24 cellular contexts compared by ENCODE assay signal in genomic region chr10:119480667-119481066, GRCh38.
DNase-seq lines count a peak whose midpoint lies in the region; ATAC-seq and TF ChIP-seq lines count a peak whose summit lies in the region.
"Had no signal": no experiment of that assay in that cellular context is flagged by ENCODE, and none has a peak within 500 bp of the region (broad histone marks: within the 10 kb centered on the region; RNA-seq: fewer than 3 reads in every experiment).

No MANE protein-coding gene starts in this region.

- BruUV-seq in PC-9 (replicated peaks; lab: Mats Ljungman, UMichigan) = no TSS peak

- no peaks in the 10 kb centered on the region for H3K27me3 ChIP-seq in right atrium auricular region
- H3K27me3 ChIP-seq in PC-9 (ENCODE audit: insufficient read depth, low read depth) = no peaks in the 10 kb centered on the region
- H3K27me3 ChIP-seq: tibial artery had no signal

- no peak overlapping the region for H3K4me2 ChIP-seq in PC-9
- H3K4me2 ChIP-seq: KMS-11 had no signal

- H3K36me3 ChIP-seq in right atrium auricular region (no peaks in the 10 kb centered on the region), PC-9 (ENCODE audit: low read depth) (no peaks in the 10 kb centered on the region)
- H3K36me3 ChIP-seq: HAP-1, tibial artery, WERI-Rb-1 had no signal

- H3K4me1 ChIP-seq in right atrium auricular region (peaks cover 0 to 5% of the 10 kb centered on the region in 2 donors), PC-9 (replicated peaks; ENCODE audit: insufficient read depth) (peaks cover 17% of the 10 kb centered on the region)
- H3K4me1 ChIP-seq: HAP-1 had no signal

- H3K27ac ChIP-seq in right atrium auricular region (no peak overlapping the region), PC-9 (no peak overlapping the region)
- H3K27ac ChIP-seq: epithelial cell of prostate, KMS-11, tibial artery, WERI-Rb-1 had no signal

- peak; percentile 62 for ATAC-seq in Right ventricle myocardium superior (ENCODE audit: poor library complexity)
- ATAC-seq in SK-N-SH treated with all-trans-retinoic acid at 6 μM for 48 hours = peak; percentile 71
- no peak for ATAC-seq in GM21723 (IDR thresholded peaks at IDR 0.05; ENCODE audit: unreplicated experiment)
- ATAC-seq in GM18505 (IDR thresholded peaks at IDR 0.05; ENCODE audit: unreplicated experiment) = no peak
- ATAC-seq: CD8-positive, alpha-beta T cell; left colon had no signal

- H2AFZ ChIP-seq in PC-9 = no peak overlapping the region

- no peaks in the 10 kb centered on the region for H4K20me1 ChIP-seq in PC-9 (ENCODE audit: insufficient read depth)

- no peaks in the 10 kb centered on the region for H3K9me2 ChIP-seq in PC-9 (ENCODE audit: insufficient read depth)

- intact Hi-C loops in Right ventricle myocardium superior (cut with DNase I) (no loop called here), PC-9 (cut with micrococcal nuclease; ENCODE audit: unreplicated experiment) (no loop called here)

- H3K79me2 ChIP-seq in PC-9 (ENCODE audit: low read depth) = no peaks in the 10 kb centered on the region

- CTCF ChIA-PET in PC-9 (lab: Charles Lee) = interaction anchor here (0.6 kb wide), 1 partner anchor 316 kb away, joined by 4 read pairs; no protein-coding TSS in a partner anchor

- no peak overlapping the region for H3K4me3 ChIP-seq in right atrium auricular region
- no peak overlapping the region for H3K4me3 ChIP-seq in fibroblast of the aortic adventitia (ENCODE audit: low read depth, low read length)
- no peak overlapping the region for H3K4me3 ChIP-seq in PC-9
- H3K4me3 ChIP-seq: HAP-1, tibial artery had no signal

- H3K9me3 ChIP-seq in right atrium auricular region = no peaks in the 10 kb centered on the region
- H3K9me3 ChIP-seq in PC-9 (ENCODE audit: insufficient read depth, low read depth) = no peaks in the 10 kb centered on the region
- H3K9me3 ChIP-seq: HAP-1, tibial artery had no signal

- DNase-seq in Right ventricle myocardium superior (no peak), right atrium auricular region (ENCODE audit: low spot score) (no peak), fibroblast of the aortic adventitia (ENCODE audit: low read depth) (peak; percentile 13), D341Med (ENCODE audit: low spot score) (no peak), PC-9 (no peak)
- DNase-seq: activated CD4-positive, alpha-beta T cell treated with anti-CD3 and anti-CD28 coated beads, Interleukin-2, amount 50 U/mL, for 4 hours; activated gamma-delta T cell; CD8-positive, alpha-beta T cell; DMS79 treated with DMSO at 0.1 percent for 48 hours; left colon; midbrain; NCI-H1048; NCI-H2081; NCI-H510A treated with DMSO at 0.1 percent for 48 hours; stimulated activated CD4-positive, alpha-beta T cell treated with anti-CD3 and anti-CD28 coated beads, Interleukin-1b, Interleukin-23, amount 100 ng/mL, for 48 hours; stimulated activated naive CD4-positive, alpha-beta T cell treated with Interleukin-2 at 50 U/mL for 16 hours; tibial artery; WERI-Rb-1 had no signal

- TF ChIP-seq CTCF in right atrium auricular region (IDR thresholded peaks at IDR 0.05) = no peak
- no peak for TF ChIP-seq CTCF in fibroblast of the aortic adventitia (IDR thresholded peaks at IDR 0.05; ENCODE audit: insufficient read depth, low read length)
- no peak for TF ChIP-seq CTCF in PC-9 (conservative IDR thresholded peaks at IDR 0.05)

- POLR2A ChIA-PET in PC-9 (lab: Charles Lee; ENCODE audit: unreplicated experiment) = no interaction called here

- peaks cover 5% of the 10 kb centered on the region; the same call in 1 of the 2 replicates for H3F3A ChIP-seq in PC-9 (ENCODE audit: insufficient read depth, low read depth)

- TF ChIP-seq POLR2A in GM18505 (IDR thresholded peaks at IDR 0.05; ENCODE audit: borderline replicate concordance, extremely low read depth, insufficient read depth, insufficient read length) = no peak

TF ChIP-seq in SK-N-SH treated with all-trans-retinoic acid at 6 μM for 48 hours, 23 proteins besides CTCF, POLR2A, EP300 and RAD21:
- TF ChIP-seq TSHZ2 (CRISPR knock-in tag; IDR thresholded peaks at IDR 0.05) (no peak), CSDC2 (CRISPR knock-in tag; IDR thresholded peaks at IDR 0.05) (no peak)

Comparison
In these comparisons a context has a peak if more than half of its experiments do, and no peak if none do; other contexts are left out.
1. ATAC-seq: peak in Right ventricle myocardium superior (single experiment) and SK-N-SH treated with all-trans-retinoic acid at 6 μM for 48 hours (single experiment); none in GM21723 (single experiment) and GM18505 (single experiment).